15 cellular contexts compared by ENCODE assay signal in the genomic region with DNA sequence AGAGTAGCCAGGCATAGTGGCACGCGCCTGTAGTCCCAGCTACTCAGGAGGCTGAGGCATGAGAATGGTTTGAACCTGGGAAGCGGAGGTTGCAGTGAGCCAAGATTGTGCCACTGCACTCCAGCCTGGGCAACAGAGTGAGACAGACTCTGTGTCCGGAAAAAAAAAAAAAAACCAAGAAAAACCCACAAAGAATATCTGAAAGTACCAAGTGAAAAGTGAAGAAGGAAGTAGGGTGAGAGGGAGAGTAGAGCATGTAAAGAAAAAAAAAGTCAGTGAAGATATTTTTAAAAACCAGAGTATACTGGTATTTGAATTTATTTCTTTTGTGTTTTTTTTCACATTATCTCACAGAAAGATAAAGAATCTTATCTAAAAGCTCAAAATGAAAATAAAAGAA. TPM values are rescaled to one million over a fixed set of nuclear protein-coding genes. Genes with fewer than 3 reads are reported as not detected.
DNase-seq lines count a peak whose midpoint lies in the region; ATAC-seq, FAIRE-seq and TF ChIP-seq lines count a peak whose summit lies in the region.
"Had no signal": no experiment of that assay in that cellular context is flagged by ENCODE, and none has a peak within 500 bp of the region (broad histone marks: within the 10 kb centered on the region; RNA-seq: fewer than 3 reads in every experiment).

No MANE protein-coding gene starts in this region.

- no peak overlapping the region for H3K4me3 Mint-ChIP-seq in T-helper 2 cell treated with Interferon-gamma antibody and Interleukin-4, amounts not matched to agents 5 μg/mL and 100 μg/mL, for 36 hours
- peak overlapping the region; percentile 59 to 66 for H3K4me3 Mint-ChIP-seq in stimulated activated naive B cell treated with anti-CD40 and anti-IgM and Interleukin-4, amounts not matched to agents 10 μg/mL and 1 μg/mL and 100 μg/mL, for 72 hours
- H3K4me3 Mint-ChIP-seq: type B pancreatic cell had no signal

- peak overlapping the region; percentile 73 for H3K27ac ChIP-seq in GM12878 (ENCODE audit: control insufficient read depth, insufficient read depth)
- H3K27ac ChIP-seq: GM23248 had no signal

- DNase-seq in T-helper 2 cell treated with Interferon-gamma antibody and Interleukin-4, amounts not matched to agents 5 μg/mL and 100 μg/mL, for 36 hours (ENCODE audit: low spot score): no peak
- DNase-seq in T-helper 2 cell: no peak
- no peak for DNase-seq in GM12878 (ENCODE audit: low read depth, low spot score)
- no peak for DNase-seq in stimulated activated naive B cell treated with anti-CD40 and anti-IgM and Interleukin-4, amounts not matched to agents 10 μg/mL and 1 μg/mL and 100 μg/mL, for 72 hours
- no peak for DNase-seq in NCI-H526 treated with DMSO at 0.1 percent for 48 hours (lab: John Stamatoyannopoulos, UW)
- no peak for DNase-seq in Ammon's horn (ENCODE audit: low spot score)
- DNase-seq: GM23248; NCI-H2107; stimulated activated CD4-positive, alpha-beta T cell treated with anti-CD3 and anti-CD28 coated beads, Interleukin-2, amount 100 ng/mL, for 24 hours had no signal

- no peaks in the 10 kb centered on the region for H3K9me3 Mint-ChIP-seq in T-helper 2 cell treated with Interferon-gamma antibody and Interleukin-4, amounts not matched to agents 5 μg/mL and 100 μg/mL, for 36 hours
- no peaks in the 10 kb centered on the region for H3K9me3 Mint-ChIP-seq in stimulated activated naive B cell treated with anti-CD40 and anti-IgM and Interleukin-4, amounts not matched to agents 10 μg/mL and 1 μg/mL and 100 μg/mL, for 72 hours
- H3K9me3 Mint-ChIP-seq: type B pancreatic cell had no signal

- no peaks in the 10 kb centered on the region for H3K27me3 ChIP-seq in GM12878 (replicated peaks in 1 of 2; ENCODE audit: control insufficient read depth in 2 of 2, insufficient read depth in 2 of 2, low read length in 1 of 2)

- H3K36me3 ChIP-seq in GM12878 (ENCODE audit: control insufficient read depth in 2 of 2, insufficient read depth in 2 of 2, low read length in 1 of 2): no peaks in the 10 kb centered on the region; a peak in 1 of 4 replicates

- POLR2A ChIA-PET in GM12878 (lab: Charles Lee): interaction anchor here (0.6 to 1.1 kb wide), 2 partner anchors 10 to 184 kb away, joined by 3 to 7 read pairs; no protein-coding TSS in a partner anchor

- H3K36me3 Mint-ChIP-seq in T-helper 2 cell treated with Interferon-gamma antibody and Interleukin-4, amounts not matched to agents 5 μg/mL and 100 μg/mL, for 36 hours (ENCODE audit: low read depth): peaks cover 14% of the 10 kb centered on the region
- peaks cover 14 to 21% of the 10 kb centered on the region in 2 donors for H3K36me3 Mint-ChIP-seq in stimulated activated naive B cell treated with anti-CD40 and anti-IgM and Interleukin-4, amounts not matched to agents 10 μg/mL and 1 μg/mL and 100 μg/mL, for 72 hours

- CTCF ChIA-PET in GM12878 (lab: Yijun Ruan, JAX): interaction anchor here (0.6 to 4.7 kb wide), 8 partner anchors 10 to 418 kb away, joined by 3 to 29 read pairs (median 3); partner anchors contain the start of gene VIPAS39

- H3K9me3 ChIP-seq in GM12878 (replicated peaks; ENCODE audit: control insufficient read depth, insufficient read depth, low read length): no peaks in the 10 kb centered on the region

- H3K9ac ChIP-seq in GM12878 (ENCODE audit: control insufficient read depth, insufficient read depth, low read length): peak overlapping the region; percentile 35
- H3K9ac ChIP-seq: GM23248 had no signal

- no TSS peak for BruUV-seq in GM12878 (replicated peaks; lab: Mats Ljungman, UMichigan)

- no peak for TF ChIP-seq POLR2A in GM12878 (IDR thresholded peaks at IDR 0.05; ENCODE audit: low read depth, low read length)

- H3K27ac Mint-ChIP-seq in T-helper 2 cell treated with Interferon-gamma antibody and Interleukin-4, amounts not matched to agents 5 μg/mL and 100 μg/mL, for 36 hours: peak overlapping the region; percentile 42
- H3K27ac Mint-ChIP-seq in stimulated activated naive B cell treated with anti-CD40 and anti-IgM and Interleukin-4, amounts not matched to agents 10 μg/mL and 1 μg/mL and 100 μg/mL, for 72 hours: peak overlapping the region; percentile 94
- H3K27ac Mint-ChIP-seq: type B pancreatic cell had no signal

- no peak for TF ChIP-seq CTCF in GM12878 (IDR thresholded peaks at IDR 0.05 in 2 of 3, conservative IDR thresholded peaks at IDR 0.05 in 1 of 3; ENCODE audit: control insufficient read depth in 2 of 3, extremely low read depth in 1 of 3, insufficient read depth in 1 of 3, low read depth in 3 of 3, low read length in 3 of 3)

- peaks cover 19% of the 10 kb centered on the region for H3K4me1 ChIP-seq in GM12878 (ENCODE audit: control insufficient read depth, insufficient read depth, low read length)

- no peaks in the 10 kb centered on the region for H3K79me2 ChIP-seq in GM12878 (ENCODE audit: control insufficient read depth, insufficient read depth, low read length)

- RAD21 ChIA-PET in GM12878 (lab: Charles Lee; ENCODE audit: unreplicated experiment): interaction anchor here (0.7 to 1.6 kb wide), 4 partner anchors 10 to 83 kb away, joined by 3 to 7 read pairs (median 4); no protein-coding TSS in a partner anchor

- no peak overlapping the region for H2AFZ ChIP-seq in GM12878 (ENCODE audit: control insufficient read depth, low read depth, low read length)
- H2AFZ ChIP-seq: GM23248 had no signal

- in situ Hi-C loops in GM12878 (cut with MboI): no loop called here

- no peak for TF ChIP-seq EP300 in GM12878 (IDR thresholded peaks at IDR 0.05; ENCODE audit: borderline replicate concordance in 1 of 2, control insufficient read depth in 1 of 2, low read depth in 2 of 2, low read length in 2 of 2)

- TF ChIP-seq RAD21 in GM12878 (IDR thresholded peaks at IDR 0.05; ENCODE audit: insufficient read depth, low read depth, low read length): no peak

- peak; percentile 70 for ATAC-seq in HG02870 (IDR thresholded peaks at IDR 0.05; ENCODE audit: unreplicated experiment)
- peak; percentile 95 for ATAC-seq in GM12878
- ATAC-seq in stimulated activated naive B cell treated with anti-CD40 and anti-IgM and Interleukin-4, amounts not matched to agents 10 μg/mL and 1 μg/mL and 100 μg/mL, for 72 hours (replicated peaks): peak; percentile 93 to 94
- no peak for ATAC-seq in GM21423 (IDR thresholded peaks at IDR 0.05; ENCODE audit: unreplicated experiment)

- intact Hi-C loops in GM12878 (cut with micrococcal nuclease; ENCODE audit: unreplicated experiment): loop anchor here (5.0 to 10.0 kb wide), 3 partner anchors 75 to 387 kb away; partner anchors contain the start of genes GSTZ1, POMT2 and SPTLC2

- no peaks in the 10 kb centered on the region for H4K20me1 ChIP-seq in GM12878 (ENCODE audit: control insufficient read depth, insufficient read depth)

- FAIRE-seq in GM12878 (lab: Jason Lieb, UNC): no peak
- FAIRE-seq: A204.1, G401.6 had no signal

- peaks cover 7% of the 10 kb centered on the region for H3K4me1 Mint-ChIP-seq in T-helper 2 cell treated with Interferon-gamma antibody and Interleukin-4, amounts not matched to agents 5 μg/mL and 100 μg/mL, for 36 hours (ENCODE audit: low read depth)
- H3K4me1 Mint-ChIP-seq in stimulated activated naive B cell treated with anti-CD40 and anti-IgM and Interleukin-4, amounts not matched to agents 10 μg/mL and 1 μg/mL and 100 μg/mL, for 72 hours: peaks cover 29 to 49% of the 10 kb centered on the region in 2 donors

- no peak overlapping the region for H3K4me3 ChIP-seq in GM12878
- H3K4me3 ChIP-seq: GM23248 had no signal

- WGBS in GM12878 (ENCODE audit: insufficient coverage, insufficient replicate concordance, low lambda C conversion rate, missing lambda C conversion rate): 0% methylated on average over 4 of the region's 4 CpGs

- H3K4me2 ChIP-seq in GM12878 (ENCODE audit: control insufficient read depth, insufficient read depth): peak overlapping the region; percentile 78

- SMC1A ChIA-PET in GM12878 (lab: Charles Lee; ENCODE audit: uncharacterized antibody, unreplicated experiment): interaction anchor here (0.6 to 1.8 kb wide), 5 partner anchors 9 to 390 kb away, joined by 3 to 9 read pairs (median 4); partner anchors contain the start of gene AHSA1

- H3K27me3 Mint-ChIP-seq in T-helper 2 cell treated with Interferon-gamma antibody and Interleukin-4, amounts not matched to agents 5 μg/mL and 100 μg/mL, for 36 hours (ENCODE audit: low read depth): no peaks in the 10 kb centered on the region
- H3K27me3 Mint-ChIP-seq in stimulated activated naive B cell treated with anti-CD40 and anti-IgM and Interleukin-4, amounts not matched to agents 10 μg/mL and 1 μg/mL and 100 μg/mL, for 72 hours: no peaks in the 10 kb centered on the region
- H3K27me3 Mint-ChIP-seq: type B pancreatic cell had no signal

TF ChIP-seq in GM12878, 131 proteins besides CTCF, POLR2A, EP300 and RAD21 (continues in another document):
- TF ChIP-seq MYB (IDR thresholded peaks at IDR 0.05; ENCODE audit: borderline replicate concordance, low read depth, low read length) (no peak), SP1 (IDR thresholded peaks at IDR 0.05; ENCODE audit: low read depth, low read length) (no peak), KDM1A (IDR thresholded peaks at IDR 0.05; ENCODE audit: borderline replicate concordance) (no peak), FOXK2 (IDR thresholded peaks at IDR 0.05) (no peak), ZNF384 (IDR thresholded peaks at IDR 0.05; ENCODE audit: borderline replicate concordance, low read depth, low read length) (peak; percentile 74), RUNX3 (IDR thresholded peaks at IDR 0.05; ENCODE audit: low read length) (peak; percentile 71)

RNA-seq across cellular contexts. Expression of gene ISM2, which starts 43.3 kb away (rescaled TPM):
- total RNA-seq in GM12878 (2013; cell fraction: nucleolus; rRNA removed): 2.9 and 4.1 TPM in 2 replicates
- total RNA-seq in GM12878 (2014; rRNA removed) (not detected in 2 replicates), GM12878 (2014; rRNA removed; fragmentation: Illumina TruSeq; extraction: Trizol) (not detected in 2 replicates), GM12878 (2021) (not detected in 2 replicates)
- polyA plus RNA-seq in GM12878 (2011; ENCODE audit: low read depth): 0.17 TPM
- polyA plus RNA-seq in GM12878 (2011; rRNA removed) (0.03 TPM in 1 of 2 replicates, not detected in the other), GM12878 (2014; fragmentation: Illumina TruSeq; extraction: Trizol) (not detected in 2 replicates), GM12878 (2014; fragmentation: Nextera tagmentation; extraction: Ambion mirVana) (not detected), GM12878 (2014; rRNA removed) (0.14 TPM in 1 of 2 replicates, not detected in the other), GM12878 (2016; fragmentation: Nextera tagmentation; extraction: Ambion mirVana) (not detected)
- 0.07 TPM in 2 replicates for polyA plus RNA-seq in GM12878 (2011; cell fraction: cytosol; rRNA removed)
- 0.28 and 0.55 TPM in 2 replicates for polyA plus RNA-seq in GM12878 (2011; cell fraction: nucleus; rRNA removed)
- 0.15 and 0.17 TPM in 2 replicates for polyA plus RNA-seq in GM12878 (2012)
- 0.10 and 0.29 TPM in 2 replicates for polyA minus RNA-seq in GM12878 (2011; rRNA and poly(A)+ RNA removed)
- not detected in 2 replicates for polyA minus RNA-seq in GM12878 (2011; cell fraction: cytosol; rRNA and poly(A)+ RNA removed)
- polyA minus RNA-seq in GM12878 (2011; cell fraction: nucleus; rRNA and poly(A)+ RNA removed): not detected in 2 replicates
- total RNA-seq: myocyte had no signal
